In the genomic region with DNA sequence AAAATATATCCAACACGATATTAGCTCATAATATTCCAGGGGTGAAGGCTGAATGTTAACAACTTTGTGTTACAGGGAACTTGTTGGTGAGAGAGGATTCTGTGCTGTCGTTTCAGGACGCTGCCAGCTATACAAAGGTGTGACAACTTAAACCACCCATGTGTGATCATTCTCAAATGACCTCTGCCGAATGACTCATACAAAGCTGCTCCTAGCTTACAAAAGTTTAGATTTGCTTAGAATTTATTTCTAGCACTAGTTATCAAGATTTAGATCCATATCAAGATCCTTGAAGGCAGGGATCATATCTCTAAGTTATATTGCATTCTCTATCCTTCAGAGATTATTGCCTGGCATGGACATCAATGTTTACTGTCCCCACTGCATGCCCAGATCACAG, we compare ENCODE assay signal across 1 cellular context.
A peak's percentile ranks its signal among the peaks of the same experiment; 100 is the strongest.
TF ChIP-seq lines count a peak whose summit lies in the region.

No MANE protein-coding gene starts in this region.

TF ChIP-seq in HCT116, 20 proteins besides CTCF, POLR2A, EP300 and RAD21 (continued from another document):
- TF ChIP-seq EGR1 (IDR thresholded peaks at IDR 0.05; ENCODE audit: low read depth) (no peak), ZFX (IDR thresholded peaks at IDR 0.05) (no peak)
- TF ChIP-seq, protein P1, sequence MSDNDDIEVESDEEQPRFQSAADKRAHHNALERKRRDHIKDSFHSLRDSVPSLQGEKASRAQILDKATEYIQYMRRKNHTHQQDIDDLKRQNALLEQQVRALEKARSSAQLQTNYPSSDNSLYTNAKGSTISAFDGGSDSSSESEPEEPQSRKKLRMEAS (IDR thresholded peaks at IDR 0.05), result peak; percentile 60
TF ChIP-seq in HCT116: peak in this region for 6.
